In genomic region chr6:7198833-7199800, GRCh38 we compare ENCODE assay signal across 22 cellular contexts.
DNase-seq lines count a peak whose midpoint lies in the region; ATAC-seq and TF ChIP-seq lines count a peak whose summit lies in the region.
"Had no signal": no experiment of that assay in that cellular context is flagged by ENCODE, and none has a peak within 500 bp of the region (broad histone marks: within the 10 kb centered on the region; RNA-seq: fewer than 3 reads in every experiment).

No MANE protein-coding gene starts in this region.

- H3K9me3 ChIP-seq in Karpas-422 (ENCODE audit: low read length), result no peaks in the 10 kb centered on the region
- no peaks in the 10 kb centered on the region for H3K9me3 ChIP-seq in right lobe of liver
- H3K9me3 ChIP-seq: BE2C, breast epithelium, HAP-1, ovary, SJCRH30, testis, uterus had no signal

- H3K27ac ChIP-seq in Karpas-422 (ENCODE audit: low read length) (no peak overlapping the region), right lobe of liver (peak overlapping the region in 2 of 3 donors; percentile 3 to 69)
- H3K27ac ChIP-seq: breast epithelium, ovary, SJCRH30, testis, uterus had no signal

- no peak overlapping the region for H3K4me2 ChIP-seq in Karpas-422 (ENCODE audit: low read depth, low read length, poor library complexity, severe bottlenecking)

- DNase-seq in Karpas-422 (peak; percentile 20), WTC11 (ENCODE audit: low spot score) (no peak), right lobe of liver (no peak), NCI-H187 treated with DMSO at 0.1 percent for 48 hours (lab: John Stamatoyannopoulos, UW) (no peak), T-cell (no peak)
- no peak for DNase-seq in effector CD4-positive, alpha-beta T cell
- no peak for DNase-seq in stimulated activated CD4-positive, alpha-beta T cell treated with anti-CD3 and anti-CD28 coated beads, Interleukin-12 subunit alpha, Interleukin-12 subunit beta, amount 100 ng/mL, for 4 hours
- DNase-seq: activated CD4-positive, alpha-beta memory T cell treated with anti-CD3 and anti-CD28 coated beads for 36 hours; activated CD4-positive, alpha-beta T cell treated with anti-CD3 and anti-CD28 coated beads for 1 hour; activated CD8-positive, alpha-beta memory T cell treated with anti-CD3 and anti-CD28 coated beads, Interleukin-2, amount 50 U/mL, for 4 hours; activated naive CD4-positive, alpha-beta T cell treated with anti-CD3 and anti-CD28 coated beads, Interleukin-2, amount 50 U/mL, for 16 hours; BE2C; hypothalamus; NCI-H1694 treated with DMSO at 0.1 percent for 48 hours; NCI-H82; ovary; SJCRH30; stimulated activated naive CD4-positive, alpha-beta T cell treated with Interleukin-2 at 50 U/mL for 16 hours; testis; uterus had no signal

- H3K4me3 ChIP-seq in Karpas-422 (ENCODE audit: low read length) (no peak overlapping the region), right lobe of liver (no peak overlapping the region)
- H3K4me3 ChIP-seq: breast epithelium, HAP-1, ovary, SJCRH30, testis, uterus had no signal

- no peak for TF ChIP-seq POLR2A in right lobe of liver (IDR thresholded peaks at IDR 0.05)

- H3K4me1 Mint-ChIP-seq in WTC11 (peaks cover 32% of the 10 kb centered on the region), T-cell (peaks cover 43 to 59% (median 50%) of the 10 kb centered on the region in 3 donors)

- H3K9me2 ChIP-seq in Karpas-422 (replicated peaks; ENCODE audit: insufficient read depth, low read length), result no peaks in the 10 kb centered on the region

- no peaks in the 10 kb centered on the region for H3K9me3 Mint-ChIP-seq in WTC11
- no peaks in the 10 kb centered on the region for H3K9me3 Mint-ChIP-seq in T-cell
- H3K9me3 Mint-ChIP-seq: activated CD4-positive, alpha-beta memory T cell treated with anti-CD3 and anti-CD28 coated beads for 36 hours had no signal

- H2AFZ ChIP-seq in Karpas-422 (ENCODE audit: low read length), result no peak overlapping the region

- H3K9ac ChIP-seq in Karpas-422 (ENCODE audit: low read length), result no peak overlapping the region

- POLR2A ChIA-PET in WTC11 (lab: Charles Lee), result no interaction called here
- POLR2A ChIA-PET in T-cell (lab: Charles Lee), result no interaction called here

- 73% methylated on average over 9 of the region's 11 CpGs for WGBS in right lobe of liver (ENCODE audit: insufficient coverage, low coverage, low lambda C conversion rate, missing lambda C conversion rate)

- no peaks in the 10 kb centered on the region for H3K36me3 ChIP-seq in Karpas-422 (ENCODE audit: insufficient read depth, low read length)
- H3K36me3 ChIP-seq in right lobe of liver, result peaks cover 0 to 10% (median 4%) of the 10 kb centered on the region in 4 donors
- H3K36me3 ChIP-seq: breast epithelium, ovary, SJCRH30, uterus had no signal

- peaks cover 20% of the 10 kb centered on the region for H4K20me1 ChIP-seq in Karpas-422 (ENCODE audit: insufficient read depth, low read depth, low read length)

- H3K36me3 Mint-ChIP-seq in WTC11, result peaks cover 20% of the 10 kb centered on the region
- peaks cover 37% of the 10 kb centered on the region for H3K36me3 Mint-ChIP-seq in T-cell

- ATAC-seq in WTC11, result no peak
- no peak for ATAC-seq in right lobe of liver
- ATAC-seq in T-cell (replicated peaks in 1 of 4), result no peak

- no peaks in the 10 kb centered on the region for H3K27me3 ChIP-seq in Karpas-422 (ENCODE audit: low read length)
- H3K27me3 ChIP-seq in right lobe of liver, result no peaks in the 10 kb centered on the region
- H3K27me3 ChIP-seq: BE2C, breast epithelium, ovary, SJCRH30, testis, uterus had no signal

- H3K4me3 Mint-ChIP-seq in WTC11 (no peak overlapping the region), T-cell (no peak overlapping the region)
- H3K4me3 Mint-ChIP-seq: activated CD4-positive, alpha-beta memory T cell treated with anti-CD3 and anti-CD28 coated beads for 36 hours had no signal

- intact Hi-C loops in right lobe of liver (cut with DNase I), result no loop called here

- TF ChIP-seq CTCF in WTC11 (IDR thresholded peaks at IDR 0.05) (no peak), right lobe of liver (IDR thresholded peaks at IDR 0.05) (no peak)

- CTCF ChIA-PET in WTC11 (lab: Charles Lee) (no interaction called here), T-cell (lab: Charles Lee) (no interaction called here)

- H3K27ac Mint-ChIP-seq in WTC11 (peak overlapping the region; percentile 12; the same call in 1 of the 2 replicates), T-cell (peak overlapping the region in 1 of 2 donors; percentile 7)
- H3K27ac Mint-ChIP-seq: activated CD4-positive, alpha-beta memory T cell treated with anti-CD3 and anti-CD28 coated beads for 36 hours had no signal

- H3K4me1 ChIP-seq in Karpas-422 (ENCODE audit: low read length) (peaks cover 8% of the 10 kb centered on the region), right lobe of liver (peaks cover 0 to 51% (median 14%) of the 10 kb centered on the region in 4 donors)
- H3K4me1 ChIP-seq: BE2C, HAP-1, SJCRH30, uterus had no signal

- no peaks in the 10 kb centered on the region for H3K79me2 ChIP-seq in Karpas-422 (ENCODE audit: low read length)

- H3K27me3 Mint-ChIP-seq in WTC11 (ENCODE audit: low read depth) (no peaks in the 10 kb centered on the region), T-cell (no peaks in the 10 kb centered on the region)
- H3K27me3 Mint-ChIP-seq: activated CD4-positive, alpha-beta memory T cell treated with anti-CD3 and anti-CD28 coated beads for 36 hours had no signal

TF ChIP-seq in WTC11, 78 proteins besides CTCF, POLR2A, EP300 and RAD21 (continues in another document):
- TF ChIP-seq, protein P1, sequence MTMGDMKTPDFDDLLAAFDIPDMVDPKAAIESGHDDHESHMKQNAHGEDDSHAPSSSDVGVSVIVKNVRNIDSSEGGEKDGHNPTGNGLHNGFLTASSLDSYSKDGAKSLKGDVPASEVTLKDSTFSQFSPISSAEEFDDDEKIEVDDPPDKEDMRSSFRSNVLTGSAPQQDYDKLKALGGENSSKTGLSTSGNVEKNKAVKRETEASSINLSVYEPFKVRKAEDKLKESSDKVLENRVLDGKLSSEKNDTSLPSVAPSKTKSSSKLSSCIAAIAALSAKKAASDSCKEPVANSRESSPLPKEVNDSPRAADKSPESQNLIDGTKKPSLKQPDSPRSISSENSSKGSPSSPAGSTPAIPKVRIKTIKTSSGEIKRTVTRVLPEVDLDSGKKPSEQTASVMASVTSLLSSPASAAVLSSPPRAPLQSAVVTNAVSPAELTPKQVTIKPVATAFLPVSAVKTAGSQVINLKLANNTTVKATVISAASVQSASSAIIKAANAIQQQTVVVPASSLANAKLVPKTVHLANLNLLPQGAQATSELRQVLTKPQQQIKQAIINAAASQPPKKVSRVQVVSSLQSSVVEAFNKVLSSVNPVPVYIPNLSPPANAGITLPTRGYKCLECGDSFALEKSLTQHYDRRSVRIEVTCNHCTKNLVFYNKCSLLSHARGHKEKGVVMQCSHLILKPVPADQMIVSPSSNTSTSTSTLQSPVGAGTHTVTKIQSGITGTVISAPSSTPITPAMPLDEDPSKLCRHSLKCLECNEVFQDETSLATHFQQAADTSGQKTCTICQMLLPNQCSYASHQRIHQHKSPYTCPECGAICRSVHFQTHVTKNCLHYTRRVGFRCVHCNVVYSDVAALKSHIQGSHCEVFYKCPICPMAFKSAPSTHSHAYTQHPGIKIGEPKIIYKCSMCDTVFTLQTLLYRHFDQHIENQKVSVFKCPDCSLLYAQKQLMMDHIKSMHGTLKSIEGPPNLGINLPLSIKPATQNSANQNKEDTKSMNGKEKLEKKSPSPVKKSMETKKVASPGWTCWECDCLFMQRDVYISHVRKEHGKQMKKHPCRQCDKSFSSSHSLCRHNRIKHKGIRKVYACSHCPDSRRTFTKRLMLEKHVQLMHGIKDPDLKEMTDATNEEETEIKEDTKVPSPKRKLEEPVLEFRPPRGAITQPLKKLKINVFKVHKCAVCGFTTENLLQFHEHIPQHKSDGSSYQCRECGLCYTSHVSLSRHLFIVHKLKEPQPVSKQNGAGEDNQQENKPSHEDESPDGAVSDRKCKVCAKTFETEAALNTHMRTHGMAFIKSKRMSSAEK (CRISPR knock-in tag; IDR thresholded peaks at IDR 0.05; ENCODE audit: borderline replicate concordance), result no peak
- TF ChIP-seq SP1 (CRISPR knock-in tag; conservative IDR thresholded peaks at IDR 0.05), result no peak
- TF ChIP-seq, protein P2, sequence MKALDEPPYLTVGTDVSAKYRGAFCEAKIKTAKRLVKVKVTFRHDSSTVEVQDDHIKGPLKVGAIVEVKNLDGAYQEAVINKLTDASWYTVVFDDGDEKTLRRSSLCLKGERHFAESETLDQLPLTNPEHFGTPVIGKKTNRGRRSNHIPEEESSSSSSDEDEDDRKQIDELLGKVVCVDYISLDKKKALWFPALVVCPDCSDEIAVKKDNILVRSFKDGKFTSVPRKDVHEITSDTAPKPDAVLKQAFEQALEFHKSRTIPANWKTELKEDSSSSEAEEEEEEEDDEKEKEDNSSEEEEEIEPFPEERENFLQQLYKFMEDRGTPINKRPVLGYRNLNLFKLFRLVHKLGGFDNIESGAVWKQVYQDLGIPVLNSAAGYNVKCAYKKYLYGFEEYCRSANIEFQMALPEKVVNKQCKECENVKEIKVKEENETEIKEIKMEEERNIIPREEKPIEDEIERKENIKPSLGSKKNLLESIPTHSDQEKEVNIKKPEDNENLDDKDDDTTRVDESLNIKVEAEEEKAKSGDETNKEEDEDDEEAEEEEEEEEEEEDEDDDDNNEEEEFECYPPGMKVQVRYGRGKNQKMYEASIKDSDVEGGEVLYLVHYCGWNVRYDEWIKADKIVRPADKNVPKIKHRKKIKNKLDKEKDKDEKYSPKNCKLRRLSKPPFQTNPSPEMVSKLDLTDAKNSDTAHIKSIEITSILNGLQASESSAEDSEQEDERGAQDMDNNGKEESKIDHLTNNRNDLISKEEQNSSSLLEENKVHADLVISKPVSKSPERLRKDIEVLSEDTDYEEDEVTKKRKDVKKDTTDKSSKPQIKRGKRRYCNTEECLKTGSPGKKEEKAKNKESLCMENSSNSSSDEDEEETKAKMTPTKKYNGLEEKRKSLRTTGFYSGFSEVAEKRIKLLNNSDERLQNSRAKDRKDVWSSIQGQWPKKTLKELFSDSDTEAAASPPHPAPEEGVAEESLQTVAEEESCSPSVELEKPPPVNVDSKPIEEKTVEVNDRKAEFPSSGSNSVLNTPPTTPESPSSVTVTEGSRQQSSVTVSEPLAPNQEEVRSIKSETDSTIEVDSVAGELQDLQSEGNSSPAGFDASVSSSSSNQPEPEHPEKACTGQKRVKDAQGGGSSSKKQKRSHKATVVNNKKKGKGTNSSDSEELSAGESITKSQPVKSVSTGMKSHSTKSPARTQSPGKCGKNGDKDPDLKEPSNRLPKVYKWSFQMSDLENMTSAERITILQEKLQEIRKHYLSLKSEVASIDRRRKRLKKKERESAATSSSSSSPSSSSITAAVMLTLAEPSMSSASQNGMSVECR (CRISPR knock-in tag; IDR thresholded peaks at IDR 0.05; ENCODE audit: borderline replicate concordance), result no peak
